ENCODE assay signal across 29 cellular contexts in the genomic region with DNA sequence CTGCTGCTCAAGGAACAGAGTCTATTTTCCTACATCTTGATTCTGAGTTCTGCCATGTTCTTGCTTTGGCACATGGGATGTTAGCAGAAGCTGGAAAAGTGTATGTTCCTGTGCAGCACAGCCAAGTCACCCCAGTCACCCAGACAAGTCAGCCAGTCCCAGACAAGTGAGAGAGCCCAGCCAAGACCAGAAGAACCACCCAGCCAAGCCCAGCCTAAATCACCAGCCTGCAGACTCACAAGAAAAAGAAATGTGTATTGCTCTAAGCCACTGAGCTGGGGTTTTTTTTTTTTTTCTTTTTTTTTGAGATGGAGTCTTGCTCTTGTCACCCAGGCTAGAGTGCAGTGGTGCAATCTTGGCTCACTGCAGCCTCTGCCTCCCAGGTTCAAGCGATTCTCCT.
A peak's percentile ranks its signal among the peaks of the same experiment; 100 is the strongest.
DNase-seq lines count a peak whose midpoint lies in the region; ATAC-seq, FAIRE-seq and TF ChIP-seq lines count a peak whose summit lies in the region.
"Had no signal": no experiment of that assay in that cellular context is flagged by ENCODE, and none has a peak within 500 bp of the region (broad histone marks: within the 10 kb centered on the region; RNA-seq: fewer than 3 reads in every experiment).

No MANE protein-coding gene starts in this region.

- H3K27ac Mint-ChIP-seq in neural progenitor cell (peak overlapping the region; percentile 28), progenitor cell of endocrine pancreas (peak overlapping the region; percentile 50)
- no peak overlapping the region for H3K27ac Mint-ChIP-seq in activated CD4-positive, alpha-beta T cell treated with anti-CD3 and anti-CD28 coated beads for 36 hours
- H3K27ac Mint-ChIP-seq: CD14-positive monocyte; CD4-positive, CD25-positive, alpha-beta regulatory T cell had no signal

- H3K36me3 Mint-ChIP-seq in neural progenitor cell (peaks cover 34% of the 10 kb centered on the region), progenitor cell of endocrine pancreas (ENCODE audit: insufficient read depth) (peaks cover 1% of the 10 kb centered on the region)
- peaks cover 8% of the 10 kb centered on the region for H3K36me3 Mint-ChIP-seq in activated CD4-positive, alpha-beta T cell treated with anti-CD3 and anti-CD28 coated beads for 36 hours (ENCODE audit: low read depth)
- H3K36me3 Mint-ChIP-seq: CD14-positive monocyte; CD4-positive, alpha-beta memory T cell; CD4-positive, CD25-positive, alpha-beta regulatory T cell had no signal

- H3K36me3 ChIP-seq in HepG2 (replicated peaks in 1 of 2; ENCODE audit: control insufficient read depth in 1 of 2, insufficient read depth in 2 of 2, low read length in 2 of 2), result no peaks in the 10 kb centered on the region
- H3K36me3 ChIP-seq in right lobe of liver, result no peaks in the 10 kb centered on the region
- H3K36me3 ChIP-seq in HEK293 (ENCODE audit: control insufficient read depth in 2 of 2, insufficient read depth in 1 of 2, low read length in 2 of 2), result peaks cover 0 to 3% of the 10 kb centered on the region in 2 experiments; a peak in 1 of 3 replicates
- no peaks in the 10 kb centered on the region for H3K36me3 ChIP-seq in neural progenitor cell
- H3K36me3 ChIP-seq: BE2C had no signal

- TF ChIP-seq RAD21 in HepG2 (CRISPR knock-in tag; IDR thresholded peaks at IDR 0.05), result no peak

- H3K4me1 Mint-ChIP-seq in neural progenitor cell (peaks cover 17% of the 10 kb centered on the region), progenitor cell of endocrine pancreas (ENCODE audit: low read depth) (no peaks in the 10 kb centered on the region)
- H3K4me1 Mint-ChIP-seq in activated CD4-positive, alpha-beta T cell treated with anti-CD3 and anti-CD28 coated beads for 36 hours, result no peaks in the 10 kb centered on the region
- H3K4me1 Mint-ChIP-seq: CD14-positive monocyte; CD4-positive, alpha-beta memory T cell; CD4-positive, CD25-positive, alpha-beta regulatory T cell; CD8-positive, alpha-beta memory T cell had no signal

- H3K27me3 Mint-ChIP-seq in neural progenitor cell (ENCODE audit: insufficient read depth, low read depth) (peaks cover 9% of the 10 kb centered on the region), progenitor cell of endocrine pancreas (no peaks in the 10 kb centered on the region)
- no peaks in the 10 kb centered on the region for H3K27me3 Mint-ChIP-seq in activated CD4-positive, alpha-beta T cell treated with anti-CD3 and anti-CD28 coated beads for 36 hours
- H3K27me3 Mint-ChIP-seq: CD4-positive, CD25-positive, alpha-beta regulatory T cell; CD8-positive, alpha-beta memory T cell had no signal

- POLR2A ChIA-PET in HepG2 (lab: Yijun Ruan, JAX), result no interaction called here
- POLR2A ChIA-PET in HEK293 (lab: Yijun Ruan, JAX), result no interaction called here
- POLR2A ChIA-PET in activated CD4-positive, alpha-beta T cell treated with anti-CD3 and anti-CD28 coated beads for 36 hours (lab: Charles Lee), result no interaction called here

- TF ChIP-seq CTCF in HepG2 (CRISPR knock-in tag; IDR thresholded peaks at IDR 0.05) (no peak), right lobe of liver (IDR thresholded peaks at IDR 0.05) (no peak), HEK293 (tag by site-specific recombination; IDR thresholded peaks at IDR 0.05) (no peak), neural progenitor cell (IDR thresholded peaks at IDR 0.05) (no peak), progenitor cell of endocrine pancreas (IDR thresholded peaks at IDR 0.05; ENCODE audit: unreplicated experiment) (no peak)

- CTCF ChIA-PET in HepG2 (lab: Yijun Ruan, JAX; ENCODE audit: low intra/inter-chr PET ratio, low total read pairs) (no interaction called here), HEK293 (lab: Yijun Ruan, JAX) (interaction anchor here (1.0 kb wide), 2 partner anchors 23 to 24 kb away, joined by 4 to 6 read pairs; no protein-coding TSS in a partner anchor)
- CTCF ChIA-PET in activated CD4-positive, alpha-beta T cell treated with anti-CD3 and anti-CD28 coated beads for 36 hours (lab: Charles Lee), result no interaction called here

- H3K79me2 ChIP-seq in HepG2 (ENCODE audit: insufficient read depth, low read length) (no peaks in the 10 kb centered on the region), neural progenitor cell (ENCODE audit: low read depth) (no peaks in the 10 kb centered on the region)

- H3K27ac ChIP-seq in HepG2 (ENCODE audit: extremely low read length, insufficient read depth, low read length) (no peak overlapping the region), right lobe of liver (no peak overlapping the region), HEK293 (ENCODE audit: extremely low read depth, low read depth, low read length) (no peak overlapping the region), neural progenitor cell (no peak overlapping the region)
- H3K27ac ChIP-seq: BLaER1 had no signal

- no peaks in the 10 kb centered on the region for H3F3A ChIP-seq in neural progenitor cell (ENCODE audit: low read depth)

- H3K27me3 ChIP-seq in HepG2 (ENCODE audit: control insufficient read depth in 1 of 2, insufficient read depth in 2 of 2, low read length in 2 of 2) (peaks cover 8 to 57% of the 10 kb centered on the region in 2 experiments; a peak in 4 of 5 replicates), right lobe of liver (no peaks in the 10 kb centered on the region), neural progenitor cell (no peaks in the 10 kb centered on the region)
- H3K27me3 ChIP-seq: BE2C, BLaER1 had no signal

- H3K4me1 ChIP-seq in HepG2 (ENCODE audit: insufficient read depth, low read length), result no peaks in the 10 kb centered on the region
- H3K4me1 ChIP-seq in right lobe of liver, result no peaks in the 10 kb centered on the region
- no peaks in the 10 kb centered on the region for H3K4me1 ChIP-seq in HEK293 (ENCODE audit: control insufficient read depth, insufficient read depth, low read length)
- no peaks in the 10 kb centered on the region for H3K4me1 ChIP-seq in neural progenitor cell
- H3K4me1 ChIP-seq: BLaER1 had no signal

- TF ChIP-seq POLR2A in HepG2 (IDR thresholded peaks at IDR 0.05; ENCODE audit: insufficient read depth in 1 of 2, low read depth in 2 of 2, low read length in 2 of 2) (no peak), right lobe of liver (IDR thresholded peaks at IDR 0.05) (no peak)

- intact Hi-C loops in HepG2 (cut with micrococcal nuclease; ENCODE audit: unreplicated experiment) (no loop called here), right lobe of liver (cut with DNase I) (no loop called here)
- intact Hi-C loops in activated CD4-positive, alpha-beta T cell treated with anti-CD3 and anti-CD28 coated beads for 36 hours (cut with DNase I, micrococcal nuclease), result no loop called here

- BruUV-seq in HepG2 (replicated peaks; lab: Mats Ljungman, UMichigan), result no TSS peak

- H3K9me3 ChIP-seq in HepG2 (ENCODE audit: low read length), result no peaks in the 10 kb centered on the region
- H3K9me3 ChIP-seq in right lobe of liver, result no peaks in the 10 kb centered on the region
- H3K9me3 ChIP-seq in HEK293 (ENCODE audit: control insufficient read depth, insufficient read depth, low read depth, low read length), result no peaks in the 10 kb centered on the region
- H3K9me3 ChIP-seq in neural progenitor cell (ENCODE audit: low read depth), result no peaks in the 10 kb centered on the region
- H3K9me3 ChIP-seq: BE2C, BLaER1 had no signal

- H4K20me1 ChIP-seq in HepG2 (ENCODE audit: insufficient read depth, low read length), result no peaks in the 10 kb centered on the region
- H4K20me1 ChIP-seq in neural progenitor cell (ENCODE audit: low read depth), result no peaks in the 10 kb centered on the region
- H4K20me1 ChIP-seq: BLaER1 had no signal

- H2AFZ ChIP-seq in HepG2 (ENCODE audit: low read length) (no peak overlapping the region), neural progenitor cell (replicated peaks) (no peak overlapping the region)

- in situ Hi-C loops in HepG2 (cut with HindIII; ENCODE audit: extremely low pct_ligation_motif_present, low pct_unique_long_range_greater_than_20kb), result no loop called here

- H3K4me3 ChIP-seq in HepG2 (replicated peaks in 1 of 3; ENCODE audit: insufficient read depth in 1 of 3, low read depth in 2 of 3, low read length in 3 of 3) (no peak overlapping the region), right lobe of liver (no peak overlapping the region), HEK293 (ENCODE audit: low read depth, low read length) (no peak overlapping the region), neural progenitor cell (no peak overlapping the region)
- H3K4me3 ChIP-seq: BLaER1, GM12878 had no signal

- no peak for TF ChIP-seq EP300 in HepG2 (IDR thresholded peaks at IDR 0.05; ENCODE audit: low read depth in 2 of 2, low read length in 2 of 2)
- no peak for TF ChIP-seq EP300 in HepG2 (CRISPR knock-in tag; IDR thresholded peaks at IDR 0.05; ENCODE audit: borderline replicate concordance)

- H3K4me3 Mint-ChIP-seq in neural progenitor cell (no peak overlapping the region), progenitor cell of endocrine pancreas (ENCODE audit: low read depth) (no peak overlapping the region)
- H3K4me3 Mint-ChIP-seq in activated CD4-positive, alpha-beta T cell treated with anti-CD3 and anti-CD28 coated beads for 36 hours, result no peak overlapping the region
- H3K4me3 Mint-ChIP-seq: CD14-positive monocyte; CD4-positive, alpha-beta memory T cell; CD4-positive, CD25-positive, alpha-beta regulatory T cell; CD8-positive, alpha-beta memory T cell had no signal

- no peak overlapping the region for H3K9ac ChIP-seq in HepG2 (ENCODE audit: insufficient read depth, low read depth, low read length)
- H3K9ac ChIP-seq in neural progenitor cell, result no peak overlapping the region
- H3K9ac ChIP-seq: BLaER1 had no signal

- WGBS in HepG2 (ENCODE audit: low lambda C conversion rate), result 31% methylated on average over 1 of the region's 1 CpG
- WGBS in right lobe of liver (ENCODE audit: insufficient coverage, low coverage, low lambda C conversion rate, missing lambda C conversion rate), result 57% methylated on average over 1 of the region's 1 CpG

- H3K9me3 Mint-ChIP-seq in neural progenitor cell, result peaks cover 9% of the 10 kb centered on the region
- peaks cover 3% of the 10 kb centered on the region for H3K9me3 Mint-ChIP-seq in progenitor cell of endocrine pancreas (ENCODE audit: low read depth)
- peaks cover 3% of the 10 kb centered on the region for H3K9me3 Mint-ChIP-seq in activated CD4-positive, alpha-beta T cell treated with anti-CD3 and anti-CD28 coated beads for 36 hours (ENCODE audit: low read depth)

- no peak overlapping the region for H3K4me2 ChIP-seq in HepG2 (ENCODE audit: low read depth, low read length)
- no peak overlapping the region for H3K4me2 ChIP-seq in neural progenitor cell
- H3K4me2 ChIP-seq: BLaER1 had no signal

- no peak for ATAC-seq in HepG2
- no peak for ATAC-seq in right lobe of liver
- no peak for ATAC-seq in HG03460 (IDR thresholded peaks at IDR 0.05; ENCODE audit: unreplicated experiment)
- no peak for ATAC-seq in activated CD4-positive, alpha-beta T cell treated with anti-CD3 and anti-CD28 coated beads for 36 hours
- ATAC-seq: GM12878 had no signal

- DNase-seq in HepG2 (ENCODE audit: low spot score) (no peak), right lobe of liver (no peak), neural progenitor cell (ENCODE audit: low spot score) (no peak), progenitor cell of endocrine pancreas (ENCODE audit: low spot score, unreplicated experiment) (no peak), NCI-H1436 treated with DMSO at 0.1 percent for 48 hours (lab: John Stamatoyannopoulos, UW) (no peak)
- DNase-seq in activated CD4-positive, alpha-beta T cell treated with anti-CD3 and anti-CD28 coated beads for 36 hours, result no peak
- DNase-seq: 8988T; ACHN; BE2C; C1 segment of cervical spinal cord; CD4-positive, alpha-beta memory T cell; CD4-positive, CD25-positive, alpha-beta regulatory T cell; CD8-positive, alpha-beta memory T cell; COR-L47; DMS 273 treated with DMSO at 0.1 percent for 48 hours; DMS153; DMS53; DMS79; DND-41; EL; GDM1 had no signal

- no peak for FAIRE-seq in HepG2 (lab: Jason Lieb, UNC)
- FAIRE-seq: A204.1, GM12878, GM12892, GM18507 had no signal

Comparison
In these comparisons a context has a peak if more than half of its experiments do, and no peak if none do; other contexts are left out.
1. Of the 63 proteins assayed by ChIP-seq in both HepG2 and HEK293: peak only in HepG2: none; only in HEK293: SETDB1; in both: none; in neither: 62.